ENCODE assay signal across 9 cellular contexts in the genomic region with DNA sequence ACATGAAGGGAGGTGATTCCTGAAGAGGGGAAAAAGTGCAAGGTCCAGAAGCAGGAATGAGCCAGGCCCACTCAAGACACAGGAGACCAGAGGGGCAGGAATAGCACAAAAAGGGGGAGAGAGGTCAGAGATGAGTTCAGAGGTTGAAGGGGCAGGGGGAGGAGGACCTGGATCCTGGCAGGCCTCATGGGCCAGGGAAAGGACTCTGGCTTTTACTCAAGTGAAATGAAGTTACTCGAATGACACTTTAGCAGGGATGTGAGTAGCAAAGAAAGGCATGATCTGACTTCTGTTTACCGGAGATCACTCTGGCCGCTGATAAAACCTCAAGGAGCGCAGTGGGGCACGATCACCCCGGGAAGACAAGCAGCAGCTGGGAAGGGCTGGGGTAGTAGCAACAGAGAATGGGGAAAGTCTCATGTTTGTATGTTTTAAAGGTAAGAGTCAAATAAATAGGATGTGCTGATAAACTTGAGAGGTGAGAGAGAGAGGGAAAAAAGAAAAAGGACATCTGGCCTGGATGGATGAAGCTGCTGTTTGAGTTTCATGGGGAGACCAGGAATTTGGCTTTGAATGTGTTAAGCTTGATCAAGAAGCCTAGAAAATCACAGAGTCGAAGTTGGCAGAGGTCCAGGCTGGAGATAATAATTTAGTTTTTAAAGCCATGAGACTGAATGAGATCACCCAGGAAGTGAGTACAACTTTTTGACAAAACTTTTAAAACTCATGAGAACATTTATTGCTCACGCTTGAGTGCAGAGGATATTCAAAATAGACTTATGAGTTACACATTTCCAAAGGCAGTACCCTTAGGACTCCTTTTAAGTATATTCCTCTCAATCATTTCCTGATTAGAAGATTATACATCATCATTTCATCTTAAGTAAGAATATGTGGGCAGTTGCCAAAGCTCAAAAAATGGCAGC.
A peak's percentile ranks its signal among the peaks of the same experiment; 100 is the strongest.
DNase-seq lines count a peak whose midpoint lies in the region; ATAC-seq lines count a peak whose summit lies in the region.
"Had no signal": no experiment of that assay in that cellular context is flagged by ENCODE, and none has a peak within 500 bp of the region (broad histone marks: within the 10 kb centered on the region; RNA-seq: fewer than 3 reads in every experiment).

No MANE protein-coding gene starts in this region.

- H3K9me3 ChIP-seq in CD4-positive, CD25-positive, alpha-beta regulatory T cell (ENCODE audit: control insufficient read depth in 2 of 2, low read length in 2 of 2), result no peaks in the 10 kb centered on the region
- H3K9me3 ChIP-seq in Karpas-422 (ENCODE audit: low read length), result no peaks in the 10 kb centered on the region
- no peaks in the 10 kb centered on the region for H3K9me3 ChIP-seq in naive thymus-derived CD4-positive, alpha-beta T cell (ENCODE audit: control insufficient read depth in 2 of 3, low read length in 3 of 3)

- POLR2A ChIA-PET in naive thymus-derived CD4-positive, alpha-beta T cell (lab: Charles Lee), result no interaction called here

- H3K27ac ChIP-seq in CD4-positive, CD25-positive, alpha-beta regulatory T cell (ENCODE audit: insufficient read depth, low read length, poor library complexity, severe bottlenecking), result no peak overlapping the region
- H3K27ac ChIP-seq in Karpas-422 (ENCODE audit: low read length) (no peak overlapping the region), cingulate gyrus (ENCODE audit: low read depth, low read length) (peak overlapping the region; percentile 82)
- H3K27ac ChIP-seq in naive thymus-derived CD4-positive, alpha-beta T cell (ENCODE audit: low read depth, low read length), result no peak overlapping the region

- H3K79me2 ChIP-seq in Karpas-422 (ENCODE audit: low read length), result no peaks in the 10 kb centered on the region

- H3K27me3 ChIP-seq in CD4-positive, CD25-positive, alpha-beta regulatory T cell (ENCODE audit: control insufficient read depth, insufficient read depth, low read length), result no peaks in the 10 kb centered on the region
- H3K27me3 ChIP-seq in Karpas-422 (ENCODE audit: low read length), result no peaks in the 10 kb centered on the region
- no peaks in the 10 kb centered on the region for H3K27me3 ChIP-seq in naive thymus-derived CD4-positive, alpha-beta T cell (ENCODE audit: control insufficient read depth in 2 of 2, insufficient read depth in 2 of 2, low read length in 2 of 2)

- no peaks in the 10 kb centered on the region for H3K36me3 ChIP-seq in CD4-positive, CD25-positive, alpha-beta regulatory T cell (ENCODE audit: control insufficient read depth, insufficient read depth, low read length)
- H3K36me3 ChIP-seq in Karpas-422 (ENCODE audit: insufficient read depth, low read length), result no peaks in the 10 kb centered on the region
- H3K36me3 ChIP-seq in naive thymus-derived CD4-positive, alpha-beta T cell (ENCODE audit: control insufficient read depth in 2 of 3, insufficient read depth in 3 of 3, low read length in 3 of 3), result no peaks in the 10 kb centered on the region

- no peak overlapping the region for H3K4me3 ChIP-seq in CD4-positive, CD25-positive, alpha-beta regulatory T cell (ENCODE audit: low read depth, low read length)
- no peak overlapping the region for H3K4me3 ChIP-seq in Karpas-422 (ENCODE audit: low read length)
- no peak overlapping the region for H3K4me3 ChIP-seq in naive thymus-derived CD4-positive, alpha-beta T cell (ENCODE audit: low read length)

- H3K36me3 Mint-ChIP-seq in CD4-positive, CD25-positive, alpha-beta regulatory T cell, result peaks cover 4% of the 10 kb centered on the region
- H3K36me3 Mint-ChIP-seq in naive thymus-derived CD4-positive, alpha-beta T cell, result peaks cover 0 to 5% (median 0%) of the 10 kb centered on the region in 5 donors

- H3K4me3 Mint-ChIP-seq in CD4-positive, CD25-positive, alpha-beta regulatory T cell, result no peak overlapping the region
- H3K4me3 Mint-ChIP-seq in naive thymus-derived CD4-positive, alpha-beta T cell, result peak overlapping the region in 1 of 10 donors; percentile 4
- H3K4me3 Mint-ChIP-seq: central memory CD8-positive, alpha-beta T cell had no signal

- H3K27ac Mint-ChIP-seq in CD4-positive, CD25-positive, alpha-beta regulatory T cell, result no peak overlapping the region
- H3K27ac Mint-ChIP-seq in naive thymus-derived CD4-positive, alpha-beta T cell, result peak overlapping the region in 1 of 9 donors; percentile 20

- no peaks in the 10 kb centered on the region for H3K9me2 ChIP-seq in Karpas-422 (replicated peaks; ENCODE audit: insufficient read depth, low read length)

- H3K4me1 Mint-ChIP-seq in CD4-positive, CD25-positive, alpha-beta regulatory T cell, result peaks cover 2 to 7% (median 4%) of the 10 kb centered on the region in 4 donors
- H3K4me1 Mint-ChIP-seq in naive thymus-derived CD4-positive, alpha-beta T cell, result peaks cover 0 to 6% (median 3%) of the 10 kb centered on the region in 7 donors
- H3K4me1 Mint-ChIP-seq: central memory CD8-positive, alpha-beta T cell had no signal

- H3K9ac ChIP-seq in Karpas-422 (ENCODE audit: low read length), result no peak overlapping the region

- H3K27me3 Mint-ChIP-seq in CD4-positive, CD25-positive, alpha-beta regulatory T cell, result no peaks in the 10 kb centered on the region
- H3K27me3 Mint-ChIP-seq in naive thymus-derived CD4-positive, alpha-beta T cell, result no peaks in the 10 kb centered on the region
- H3K27me3 Mint-ChIP-seq: central memory CD8-positive, alpha-beta T cell had no signal

- no peak overlapping the region for H2AFZ ChIP-seq in Karpas-422 (ENCODE audit: low read length)

- peaks cover 60% of the 10 kb centered on the region; the same call in 1 of the 2 replicates for H4K20me1 ChIP-seq in Karpas-422 (ENCODE audit: insufficient read depth, low read depth, low read length)

- ATAC-seq in CD4-positive, CD25-positive, alpha-beta regulatory T cell (ENCODE audit: low read depth in 2 of 2), result peak; percentile 41 to 42
- peak; percentile 38 for ATAC-seq in naive thymus-derived CD4-positive, alpha-beta T cell
- no peak for ATAC-seq in GM19397 (IDR thresholded peaks at IDR 0.05; ENCODE audit: unreplicated experiment)
- ATAC-seq in GM21723 (IDR thresholded peaks at IDR 0.05; ENCODE audit: unreplicated experiment), result no peak
- no peak for ATAC-seq in HG02798 (IDR thresholded peaks at IDR 0.05; ENCODE audit: poor library complexity, unreplicated experiment)

- H3K4me1 ChIP-seq in CD4-positive, CD25-positive, alpha-beta regulatory T cell (ENCODE audit: control insufficient read depth, insufficient read depth, low read length, poor library complexity, severe bottlenecking), result peaks cover 34% of the 10 kb centered on the region
- H3K4me1 ChIP-seq in Karpas-422 (ENCODE audit: low read length), result peaks cover 29% of the 10 kb centered on the region
- peaks cover 0 to 41% of the 10 kb centered on the region in 2 donors for H3K4me1 ChIP-seq in naive thymus-derived CD4-positive, alpha-beta T cell (ENCODE audit: control insufficient read depth in 2 of 2, insufficient read depth in 2 of 2, low read length in 2 of 2)

- peak overlapping the region; percentile 44 for H3K4me2 ChIP-seq in Karpas-422 (ENCODE audit: low read depth, low read length, poor library complexity, severe bottlenecking)

- peak in 1 of 3 donors; percentile 54 for DNase-seq in CD4-positive, CD25-positive, alpha-beta regulatory T cell
- peak; percentile 63 for DNase-seq in Karpas-422
- no peak for DNase-seq in naive thymus-derived CD4-positive, alpha-beta T cell
- DNase-seq in NCI-H748 (lab: John Stamatoyannopoulos, UW; ENCODE audit: unreplicated experiment), result no peak

- H3K9me3 Mint-ChIP-seq in CD4-positive, CD25-positive, alpha-beta regulatory T cell, result no peaks in the 10 kb centered on the region
- peaks cover 0 to 1% (median 0%) of the 10 kb centered on the region in 11 donors for H3K9me3 Mint-ChIP-seq in naive thymus-derived CD4-positive, alpha-beta T cell
- H3K9me3 Mint-ChIP-seq: central memory CD8-positive, alpha-beta T cell had no signal

- intact Hi-C loops in naive thymus-derived CD4-positive, alpha-beta T cell (cut with micrococcal nuclease), result loop anchor here in 1 of 2 donors (5.0 kb wide), 1 partner anchor 34 kb away; no protein-coding TSS in a partner anchor

- CTCF ChIA-PET in naive thymus-derived CD4-positive, alpha-beta T cell (lab: Charles Lee), result no interaction called here

Comparison
In these comparisons a context has a peak if more than half of its experiments do, and no peak if none do; other contexts are left out.
1. ATAC-seq: peak in CD4-positive, CD25-positive, alpha-beta regulatory T cell (2 of 2) and naive thymus-derived CD4-positive, alpha-beta T cell (single experiment); none in GM19397 (single experiment), GM21723 (single experiment) and HG02798 (single experiment).